ENCODE assay signal across 8 cellular contexts in genomic region chr4:184825394-184826314, GRCh38.
A peak's percentile ranks its signal among the peaks of the same experiment; 100 is the strongest.
DNase-seq lines count a peak whose midpoint lies in the region; ATAC-seq lines count a peak whose summit lies in the region.

Gene ACSL1 (minus strand): TSS chr4:184825968. CDS start chr4:184803514, 22,454 bp downstream.

- peak within 1 kb of the TSS; percentile 96 for H3K27ac Mint-ChIP-seq in central memory CD8-positive, alpha-beta T cell (ENCODE audit: low read depth)

- peak within 1 kb of the TSS; percentile 95 for H3K4me3 Mint-ChIP-seq in central memory CD8-positive, alpha-beta T cell

- peak; percentile 82 for ATAC-seq in HG02840 (IDR thresholded peaks at IDR 0.05; ENCODE audit: low FRiP score, unreplicated experiment)
- peak; percentile 76 for ATAC-seq in central memory CD8-positive, alpha-beta T cell (replicated peaks; ENCODE audit: extremely low read depth, poor library complexity, severe bottlenecking)

- peaks cover 12% of the 10 kb centered on the region for H3K36me3 Mint-ChIP-seq in central memory CD8-positive, alpha-beta T cell (ENCODE audit: insufficient read depth)

- H3K27me3 Mint-ChIP-seq in central memory CD8-positive, alpha-beta T cell, result no peaks in the 10 kb centered on the region

- peak; percentile 15 for DNase-seq in NCI-H1694 treated with DMSO at 0.1 percent for 48 hours (lab: John Stamatoyannopoulos, UW)
- DNase-seq in NCI-H1694 (lab: John Stamatoyannopoulos, UW), result no peak
- peak; percentile 60 to 72 for DNase-seq in NCI-H1930 (lab: John Stamatoyannopoulos, UW)
- peak; percentile 76 for DNase-seq in activated CD4-positive, CD25-positive, alpha-beta regulatory T cell treated with anti-CD3 and anti-CD28 coated beads, Interleukin-2, amount 50 U/mL, for 72 hours
- peak; percentile 58 to 66 for DNase-seq in central memory CD8-positive, alpha-beta T cell (ENCODE audit: low spot score in 2 of 2)
- DNase-seq in kidney tubule cell (ENCODE audit: low spot score), result peak; percentile 84
- DNase-seq in stimulated activated CD4-positive, alpha-beta T cell treated with anti-CD3 and anti-CD28 coated beads, Interleukin-1b, Interleukin-23, amount 100 ng/mL, for 4 hours (ENCODE audit: low read depth in 2 of 2), result peak; percentile 73 to 75

- no peaks in the 10 kb centered on the region for H3K9me3 Mint-ChIP-seq in central memory CD8-positive, alpha-beta T cell

- H3K4me1 Mint-ChIP-seq in central memory CD8-positive, alpha-beta T cell, result peaks cover 41% of the 10 kb centered on the region
